ENCODE assay signal across 9 cellular contexts in the genomic region with DNA sequence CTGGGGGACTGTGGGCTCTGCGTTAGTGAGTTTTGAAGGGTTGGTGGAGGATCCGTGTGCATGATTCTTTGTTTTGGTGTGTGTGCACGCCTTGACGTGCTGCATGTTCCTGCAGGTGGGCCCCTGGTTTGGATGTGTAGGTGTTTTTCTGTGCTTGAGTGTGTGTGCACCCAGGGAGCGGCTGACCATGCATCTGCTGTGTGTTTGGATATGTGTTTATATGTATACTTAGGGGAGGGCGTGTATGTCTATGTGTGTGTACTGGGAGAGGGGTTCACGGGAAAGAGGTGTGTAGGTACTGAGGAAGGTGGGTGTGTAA. TPM values are rescaled to one million over a fixed set of nuclear protein-coding genes. Genes with fewer than 3 reads are reported as not detected.
DNase-seq lines count a peak whose midpoint lies in the region; ATAC-seq and TF ChIP-seq lines count a peak whose summit lies in the region.
"Had no signal": no experiment of that assay in that cellular context is flagged by ENCODE, and none has a peak within 500 bp of the region (broad histone marks: within the 10 kb centered on the region; RNA-seq: fewer than 3 reads in every experiment).

No MANE protein-coding gene starts in this region.

- H3K4me3 Mint-ChIP-seq in Caco-2 (ENCODE audit: unreplicated experiment), result peak overlapping the region; percentile 9
- peak overlapping the region; percentile 86 for H3K4me3 Mint-ChIP-seq in progenitor cell of endocrine pancreas (ENCODE audit: low read depth)

- no peaks in the 10 kb centered on the region for H3K36me3 Mint-ChIP-seq in Caco-2 (ENCODE audit: insufficient read depth, unreplicated experiment)
- H3K36me3 Mint-ChIP-seq in progenitor cell of endocrine pancreas (ENCODE audit: insufficient read depth), result no peaks in the 10 kb centered on the region

- no peaks in the 10 kb centered on the region for H3K9me2 ChIP-seq in OCI-LY7 (ENCODE audit: insufficient read depth, low read length)

- POLR2A ChIA-PET in Caco-2 (lab: Charles Lee) (no interaction called here), OCI-LY7 (lab: Charles Lee) (no interaction called here)

- no peaks in the 10 kb centered on the region for H3K27me3 ChIP-seq in Caco-2 (replicated peaks; ENCODE audit: control insufficient read depth, insufficient read depth, low read length)

- H3K9me3 Mint-ChIP-seq in Caco-2 (ENCODE audit: unreplicated experiment), result no peaks in the 10 kb centered on the region
- H3K9me3 Mint-ChIP-seq in progenitor cell of endocrine pancreas (ENCODE audit: low read depth), result no peaks in the 10 kb centered on the region

- intact Hi-C loops in Caco-2 (cut with micrococcal nuclease; ENCODE audit: unreplicated experiment) (no loop called here), OCI-LY7 (cut with micrococcal nuclease; ENCODE audit: unreplicated experiment) (no loop called here)

- H3K4me1 Mint-ChIP-seq in Caco-2 (ENCODE audit: low read depth, unreplicated experiment) (peaks cover 6% of the 10 kb centered on the region), progenitor cell of endocrine pancreas (ENCODE audit: low read depth) (peaks cover 36% of the 10 kb centered on the region)

- no peaks in the 10 kb centered on the region for H3K9me3 ChIP-seq in Caco-2
- H3K9me3 ChIP-seq in OCI-LY7 (ENCODE audit: low read length), result no peaks in the 10 kb centered on the region

- CTCF ChIA-PET in Caco-2 (lab: Charles Lee) (no interaction called here), OCI-LY7 (lab: Charles Lee; ENCODE audit: unreplicated experiment) (no interaction called here)

- H3K27me3 Mint-ChIP-seq in Caco-2 (ENCODE audit: insufficient read depth, unreplicated experiment), result peaks cover 6% of the 10 kb centered on the region
- no peaks in the 10 kb centered on the region for H3K27me3 Mint-ChIP-seq in progenitor cell of endocrine pancreas

- no TSS peak for BruUV-seq in Caco-2 (replicated peaks; lab: Mats Ljungman, UMichigan)
- BruUV-seq in OCI-LY7 (replicated peaks; lab: Mats Ljungman, UMichigan), result no TSS peak

- H3K36me3 ChIP-seq in Caco-2 (ENCODE audit: control insufficient read depth, insufficient read depth, low read length) (no peaks in the 10 kb centered on the region), OCI-LY7 (ENCODE audit: insufficient read depth, low read length) (no peaks in the 10 kb centered on the region)

- H3K4me3 ChIP-seq in Caco-2 (ENCODE audit: low read depth, low read length) (peak overlapping the region; percentile 67), OCI-LY7 (ENCODE audit: low read depth, low read length, poor library complexity, severe bottlenecking) (peak overlapping the region; percentile 70), fibroblast of pulmonary artery (replicated peaks; ENCODE audit: low read depth, low read length) (peak overlapping the region; percentile 75)

- H3K27ac ChIP-seq in OCI-LY7 (ENCODE audit: low read depth, low read length, poor library complexity, severe bottlenecking), result no peak overlapping the region

- H3K79me2 ChIP-seq in OCI-LY7 (ENCODE audit: insufficient read depth, low read depth, low read length), result no peaks in the 10 kb centered on the region

- H3K4me2 ChIP-seq in OCI-LY7 (ENCODE audit: low read length), result peak overlapping the region; percentile 76

- no peaks in the 10 kb centered on the region for H4K20me1 ChIP-seq in OCI-LY7 (ENCODE audit: insufficient read depth, low read length)

- no peak for ATAC-seq in HG03442 (IDR thresholded peaks at IDR 0.05; ENCODE audit: unreplicated experiment)

- TF ChIP-seq CTCF in Caco-2 (IDR thresholded peaks at IDR 0.05; ENCODE audit: insufficient read depth in 1 of 2, low read depth in 1 of 2, low read length in 1 of 2, severe bottlenecking in 1 of 2, unreplicated experiment in 1 of 2) (no peak), OCI-LY7 (conservative IDR thresholded peaks at IDR 0.05; ENCODE audit: low read length) (no peak), fibroblast of pulmonary artery (IDR thresholded peaks at IDR 0.05; ENCODE audit: low read length, missing control alignments) (no peak), progenitor cell of endocrine pancreas (IDR thresholded peaks at IDR 0.05; ENCODE audit: unreplicated experiment) (no peak)

- H3K4me1 ChIP-seq in Caco-2 (peaks cover 8% of the 10 kb centered on the region; the same call in 1 of the 2 replicates), OCI-LY7 (ENCODE audit: insufficient read depth, low read length, poor library complexity, severe bottlenecking) (peaks cover 16% of the 10 kb centered on the region)

- no peak overlapping the region for H3K27ac Mint-ChIP-seq in Caco-2 (ENCODE audit: unreplicated experiment)
- peak overlapping the region; percentile 42 for H3K27ac Mint-ChIP-seq in progenitor cell of endocrine pancreas

- DNase-seq in Caco-2 (no peak), OCI-LY7 (ENCODE audit: low spot score) (no peak), fibroblast of pulmonary artery (ENCODE audit: low read depth) (no peak), progenitor cell of endocrine pancreas (ENCODE audit: low spot score, unreplicated experiment) (no peak), SKM-1 treated with dmso at 0.1 percent for 144 hours (lab: John Stamatoyannopoulos, UW; ENCODE audit: unreplicated experiment) (no peak), cortex of kidney (lab: John Stamatoyannopoulos, UW) (no peak), NK-92 (lab: John Stamatoyannopoulos, UW; ENCODE audit: unreplicated experiment) (no peak)

- H2AFZ ChIP-seq in OCI-LY7 (ENCODE audit: low read length), result peak overlapping the region; percentile 77

RNA-seq across cellular contexts. Expression of gene VANGL2, which starts 1.1 kb away (rescaled TPM):
- 3.2 and 3.4 TPM in 2 replicates for total RNA-seq in Caco-2 (2022)
- total RNA-seq in OCI-LY7 (2014; rRNA removed; shearing (Covaris generic)), result 1.5 and 2.6 TPM in 2 replicates
- total RNA-seq in OCI-LY7 (2022), result 1.5 and 2.9 TPM in 2 replicates
- total RNA-seq in progenitor cell of endocrine pancreas, result 75.6 and 80.4 TPM in 2 replicates

RNA-seq across cellular contexts. Expression of gene NHLH1, which starts 34.6 kb away (rescaled TPM):
- total RNA-seq in Caco-2 (2022), result 0.28 and 0.36 TPM in 2 replicates
- 0.26 and 0.63 TPM in 2 replicates for total RNA-seq in OCI-LY7 (2014; rRNA removed; shearing (Covaris generic))
- total RNA-seq in OCI-LY7 (2022), result 0.65 and 0.68 TPM in 2 replicates
- 0.78 and 0.96 TPM in 2 replicates for total RNA-seq in progenitor cell of endocrine pancreas
- total RNA-seq: glomerular endothelial cell had no signal

RNA-seq across cellular contexts. Expression of gene NCSTN, which starts 58.3 kb away (rescaled TPM):
- 89.5 and 102 TPM in 2 replicates for total RNA-seq in Caco-2 (2022)
- total RNA-seq in OCI-LY7 (2014; rRNA removed; shearing (Covaris generic)), result 32.0 and 44.8 TPM in 2 replicates
- 55.5 and 60.7 TPM in 2 replicates for total RNA-seq in OCI-LY7 (2022)
- total RNA-seq in progenitor cell of endocrine pancreas, result 139 and 142 TPM in 2 replicates

RNA-seq across cellular contexts. Expression of gene COPA, which starts 58.4 kb away (rescaled TPM):
- total RNA-seq in Caco-2 (2022) (153 and 155 TPM in 2 replicates), OCI-LY7 (2022) (138 and 147 TPM in 2 replicates), progenitor cell of endocrine pancreas (143 and 151 TPM in 2 replicates)
- 74.2 and 93.0 TPM in 2 replicates for total RNA-seq in OCI-LY7 (2014; rRNA removed; shearing (Covaris generic))

Comparison
In these comparisons a context has a peak if more than half of its experiments do, and no peak if none do; other contexts are left out.
1. RNA of gene VANGL2, which starts 1.1 kb away (total RNA-seq): 75.6 to 80.4 TPM in progenitor cell of endocrine pancreas; 3.2 to 3.4 TPM in Caco-2 and 1.5 to 2.9 TPM in OCI-LY7; every median in the first group is over 10 times any median in the second.
2. Peak in every context shown above with its lines, with median percentiles within 50 percentile points of each other: H3K4me3 ChIP-seq.